In genomic region chr2:9630001-9630749, GRCh38 we compare ENCODE assay signal across 8 cellular contexts. TPM values are rescaled to one million over a fixed set of nuclear protein-coding genes. Genes with fewer than 3 reads are reported as not detected.
DNase-seq lines count a peak whose midpoint lies in the region; ATAC-seq lines count a peak whose summit lies in the region.

No MANE protein-coding gene starts in this region.

- H3K4me3 Mint-ChIP-seq in activated CD8-positive, alpha-beta T cell treated with anti-CD3 and anti-CD28 coated beads, Interleukin-2, amount 10 ng/mL, durations not matched to agents 7 days and 5 days: peak overlapping the region; percentile 97
- H3K4me3 Mint-ChIP-seq in memory B cell: peak overlapping the region; percentile 92

- peaks cover 4% of the 10 kb centered on the region for H3K36me3 ChIP-seq in ectodermal cell (ENCODE audit: control insufficient read depth, insufficient read depth, low read length)

- peak; percentile 44 for ATAC-seq in GM19324 (IDR thresholded peaks at IDR 0.05; ENCODE audit: low FRiP score, unreplicated experiment)
- ATAC-seq in HG03439 (IDR thresholded peaks at IDR 0.05; ENCODE audit: unreplicated experiment): peak; percentile 41
- ATAC-seq in activated CD8-positive, alpha-beta T cell treated with anti-CD3 and anti-CD28 coated beads, Interleukin-2, amount 10 ng/mL, durations not matched to agents 7 days and 5 days: peak; percentile 61
- peak; percentile 48 for ATAC-seq in memory B cell (ENCODE audit: low read depth)

- H3K36me3 Mint-ChIP-seq in activated CD8-positive, alpha-beta T cell treated with anti-CD3 and anti-CD28 coated beads, Interleukin-2, amount 10 ng/mL, durations not matched to agents 7 days and 5 days (ENCODE audit: low read depth): peaks cover 52% of the 10 kb centered on the region
- peaks cover 11% of the 10 kb centered on the region for H3K36me3 Mint-ChIP-seq in memory B cell

- H3K27me3 Mint-ChIP-seq in activated CD8-positive, alpha-beta T cell treated with anti-CD3 and anti-CD28 coated beads, Interleukin-2, amount 10 ng/mL, durations not matched to agents 7 days and 5 days (ENCODE audit: low read depth): peaks cover 23% of the 10 kb centered on the region
- no peaks in the 10 kb centered on the region for H3K27me3 Mint-ChIP-seq in memory B cell

- peaks cover 53% of the 10 kb centered on the region for H3K4me1 Mint-ChIP-seq in activated CD8-positive, alpha-beta T cell treated with anti-CD3 and anti-CD28 coated beads, Interleukin-2, amount 10 ng/mL, durations not matched to agents 7 days and 5 days (ENCODE audit: low read depth)
- H3K4me1 Mint-ChIP-seq in memory B cell: peaks cover 31% of the 10 kb centered on the region

- CTCF ChIA-PET in activated CD8-positive, alpha-beta T cell treated with anti-CD3 and anti-CD28 coated beads, Interleukin-2, amount 10 ng/mL, durations not matched to agents 7 days and 5 days (lab: Charles Lee): interaction anchor here (1.0 to 2.4 kb wide), 15 partner anchors 9 to 169 kb away, joined by 3 to 12 read pairs (median 4); partner anchors contain the start of gene ADAM17

- H3K9me3 ChIP-seq in ectodermal cell (ENCODE audit: control insufficient read depth, low read length): no peaks in the 10 kb centered on the region

- peak; percentile 82 for DNase-seq in Ammon's horn (ENCODE audit: low spot score)
- peak; percentile 54 for DNase-seq in NCI-H748 treated with DMSO at 0.1 percent for 48 hours (lab: John Stamatoyannopoulos, UW)
- peak; percentile 81 for DNase-seq in activated CD8-positive, alpha-beta T cell treated with anti-CD3 and anti-CD28 coated beads, Interleukin-2, amount 10 ng/mL, durations not matched to agents 7 days and 5 days
- peak; percentile 54 to 71 for DNase-seq in memory B cell (ENCODE audit: low spot score in 2 of 2)
- peak; percentile 55 for DNase-seq in stimulated activated CD8-positive, alpha-beta memory T cell treated with anti-CD3 and anti-CD28 coated beads, Interleukin-12 subunit alpha, Interleukin-12 subunit beta, amount 100 ng/mL, for 24 hours (ENCODE audit: extremely low read depth)

- H3K27ac Mint-ChIP-seq in activated CD8-positive, alpha-beta T cell treated with anti-CD3 and anti-CD28 coated beads, Interleukin-2, amount 10 ng/mL, durations not matched to agents 7 days and 5 days: peak overlapping the region; percentile 92
- H3K27ac Mint-ChIP-seq in memory B cell: peak overlapping the region; percentile 94

- H3K4me3 ChIP-seq in ectodermal cell (ENCODE audit: insufficient read depth, low read depth, low read length): peak overlapping the region; percentile 83

- H3K4me1 ChIP-seq in ectodermal cell (ENCODE audit: control insufficient read depth, insufficient read depth, low read length): peaks cover 27% of the 10 kb centered on the region

- peaks cover 7% of the 10 kb centered on the region for H3K27me3 ChIP-seq in ectodermal cell (ENCODE audit: control insufficient read depth, insufficient read depth, low read length, poor library complexity, severe bottlenecking)

- H3K9me3 Mint-ChIP-seq in activated CD8-positive, alpha-beta T cell treated with anti-CD3 and anti-CD28 coated beads, Interleukin-2, amount 10 ng/mL, durations not matched to agents 7 days and 5 days (ENCODE audit: insufficient read depth): no peaks in the 10 kb centered on the region
- no peaks in the 10 kb centered on the region for H3K9me3 Mint-ChIP-seq in memory B cell

- peak overlapping the region; percentile 99 for H3K27ac ChIP-seq in ectodermal cell (ENCODE audit: insufficient read depth, low read depth, low read length, poor library complexity, severe bottlenecking)

- POLR2A ChIA-PET in activated CD8-positive, alpha-beta T cell treated with anti-CD3 and anti-CD28 coated beads, Interleukin-2, amount 10 ng/mL, durations not matched to agents 7 days and 5 days (lab: Charles Lee): interaction anchor here (0.7 to 3.1 kb wide), 20 partner anchors 11 to 213 kb away, joined by 3 to 47 read pairs (median 5); partner anchors contain the start of genes ADAM17, CPSF3, IAH1 and ITGB1BP1

- 0% methylated on average over 75 of the region's 75 CpGs for WGBS in ectodermal cell, 2 experiments

RNA-seq across cellular contexts. Expression of gene YWHAQ, which starts 0.6 kb away (rescaled TPM):
- 100 to 1,000 TPM; 292 to 315 TPM for total RNA-seq in activated CD8-positive, alpha-beta T cell treated with anti-CD3 and anti-CD28 coated beads, Interleukin-2, amount 10 ng/mL, durations not matched to agents 7 days and 5 days
- 595 TPM for polyA plus RNA-seq in ectodermal cell (2013, experiment 1 of 4)
- polyA plus RNA-seq in ectodermal cell (2013, experiment 2 of 4): 575 TPM
- polyA plus RNA-seq in ectodermal cell (2013, experiment 3 of 4): 523 TPM
- polyA plus RNA-seq in ectodermal cell (2013, experiment 4 of 4): 569 TPM

Comparison
In these comparisons a context has a peak if more than half of its experiments do, and no peak if none do; other contexts are left out.
1. Peak in every context shown above with its lines: DNase-seq, ATAC-seq, H3K4me3 ChIP-seq and H3K27ac ChIP-seq.